1 cellular context compared by ENCODE assay signal in the genomic region with DNA sequence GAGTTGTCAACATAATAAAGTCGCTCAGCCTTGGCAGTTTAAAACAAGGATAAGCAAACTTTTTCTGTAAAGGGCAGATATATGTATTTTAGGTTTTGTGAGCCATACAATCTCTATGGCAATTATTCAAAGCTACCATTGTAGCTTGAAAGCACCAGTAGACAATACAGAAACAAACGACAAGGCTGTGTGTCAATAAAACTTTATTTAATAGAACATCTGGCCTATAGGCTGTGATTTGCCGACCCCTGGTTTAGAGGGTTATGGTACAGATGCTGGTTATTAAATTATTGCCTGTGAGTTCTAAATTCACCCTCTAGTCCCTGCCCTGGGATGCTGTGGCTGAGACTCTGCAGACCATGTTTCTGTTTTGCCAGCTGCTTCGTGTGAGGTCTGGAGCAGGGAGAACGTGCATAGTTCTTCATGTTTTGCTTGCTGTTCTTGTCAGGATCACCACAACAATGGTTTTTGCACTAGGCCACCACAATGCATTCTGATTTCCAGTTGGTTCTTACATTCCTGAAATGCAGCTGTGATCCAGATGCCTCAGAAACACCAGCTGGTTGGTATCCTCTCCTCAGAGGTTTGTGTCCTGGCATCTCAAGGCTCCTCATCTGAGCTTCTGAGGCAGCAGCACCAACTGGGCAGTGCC.
TF ChIP-seq lines count a peak whose summit lies in the region.

No MANE protein-coding gene starts in this region.

TF ChIP-seq in K562, 482 proteins besides CTCF, POLR2A, EP300 and RAD21:
- TF ChIP-seq, protein P1, sequence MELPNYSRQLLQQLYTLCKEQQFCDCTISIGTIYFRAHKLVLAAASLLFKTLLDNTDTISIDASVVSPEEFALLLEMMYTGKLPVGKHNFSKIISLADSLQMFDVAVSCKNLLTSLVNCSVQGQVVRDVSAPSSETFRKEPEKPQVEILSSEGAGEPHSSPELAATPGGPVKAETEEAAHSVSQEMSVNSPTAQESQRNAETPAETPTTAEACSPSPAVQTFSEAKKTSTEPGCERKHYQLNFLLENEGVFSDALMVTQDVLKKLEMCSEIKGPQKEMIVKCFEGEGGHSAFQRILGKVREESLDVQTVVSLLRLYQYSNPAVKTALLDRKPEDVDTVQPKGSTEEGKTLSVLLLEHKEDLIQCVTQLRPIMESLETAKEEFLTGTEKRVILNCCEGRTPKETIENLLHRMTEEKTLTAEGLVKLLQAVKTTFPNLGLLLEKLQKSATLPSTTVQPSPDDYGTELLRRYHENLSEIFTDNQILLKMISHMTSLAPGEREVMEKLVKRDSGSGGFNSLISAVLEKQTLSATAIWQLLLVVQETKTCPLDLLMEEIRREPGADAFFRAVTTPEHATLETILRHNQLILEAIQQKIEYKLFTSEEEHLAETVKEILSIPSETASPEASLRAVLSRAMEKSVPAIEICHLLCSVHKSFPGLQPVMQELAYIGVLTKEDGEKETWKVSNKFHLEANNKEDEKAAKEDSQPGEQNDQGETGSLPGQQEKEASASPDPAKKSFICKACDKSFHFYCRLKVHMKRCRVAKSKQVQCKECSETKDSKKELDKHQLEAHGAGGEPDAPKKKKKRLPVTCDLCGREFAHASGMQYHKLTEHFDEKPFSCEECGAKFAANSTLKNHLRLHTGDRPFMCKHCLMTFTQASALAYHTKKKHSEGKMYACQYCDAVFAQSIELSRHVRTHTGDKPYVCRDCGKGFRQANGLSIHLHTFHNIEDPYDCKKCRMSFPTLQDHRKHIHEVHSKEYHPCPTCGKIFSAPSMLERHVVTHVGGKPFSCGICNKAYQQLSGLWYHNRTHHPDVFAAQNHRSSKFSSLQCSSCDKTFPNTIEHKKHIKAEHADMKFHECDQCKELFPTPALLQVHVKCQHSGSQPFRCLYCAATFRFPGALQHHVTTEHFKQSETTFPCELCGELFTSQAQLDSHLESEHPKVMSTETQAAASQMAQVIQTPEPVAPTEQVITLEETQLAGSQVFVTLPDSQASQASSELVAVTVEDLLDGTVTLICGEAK (IDR thresholded peaks at IDR 0.05) = peak; percentile 67
- TF ChIP-seq, protein P1 (CRISPR knock-in tag; IDR thresholded peaks at IDR 0.05) = no peak
- no peak for TF ChIP-seq ZNF695 (CRISPR knock-in tag; IDR thresholded peaks at IDR 0.05)
